ENCODE assay signal across 8 cellular contexts in genomic region chr7:1503816-1504775, GRCh38. TPM values are rescaled to one million over a fixed set of nuclear protein-coding genes. Genes with fewer than 3 reads are reported as not detected.
DNase-seq lines count a peak whose midpoint lies in the region; ATAC-seq and TF ChIP-seq lines count a peak whose summit lies in the region.

TSS of gene INTS1 (minus strand) at chr7:1504389. CDS start at chr7:1503960, 429 bp downstream.

- WGBS in smooth muscle cell (ENCODE audit: low lambda C conversion rate): 2% methylated on average over 89 of the region's 118 CpGs

- H3K27ac ChIP-seq in A673 (ENCODE audit: low read depth, low read length, poor library complexity, severe bottlenecking) (peak within 1 kb of the TSS; percentile 84), VCaP (peak within 1 kb of the TSS; percentile 79), breast epithelium (peak within 1 kb of the TSS; percentile 64 to 74), smooth muscle cell (ENCODE audit: low read depth) (peak within 1 kb of the TSS; percentile 23)

- intact Hi-C loops in A673 (cut with micrococcal nuclease; ENCODE audit: unreplicated experiment): no loop called here
- intact Hi-C loops in breast epithelium (cut with DNase I; ENCODE audit: low total_unique reads): no loop called here

- TSS peak; percentile 57 for BruUV-seq in A673 (replicated peaks; lab: Mats Ljungman, UMichigan)

- H3K27me3 ChIP-seq in A673 (replicated peaks; ENCODE audit: insufficient read depth, low read depth, low read length, poor library complexity) (no peaks in the 10 kb centered on the region), breast epithelium (no peaks in the 10 kb centered on the region), smooth muscle cell (ENCODE audit: low read depth) (no peaks in the 10 kb centered on the region)

- peak within 1 kb of the TSS; percentile 91 for H3K9ac ChIP-seq in smooth muscle cell (ENCODE audit: low read depth)

- H3K79me2 ChIP-seq in smooth muscle cell (ENCODE audit: low read depth): peaks cover 25% of the 10 kb centered on the region

- peak within 1 kb of the TSS; percentile 98 for H3K4me2 ChIP-seq in smooth muscle cell

- H4K20me1 ChIP-seq in smooth muscle cell (ENCODE audit: low read depth): peaks cover 11% of the 10 kb centered on the region

- peak; percentile 96 for DNase-seq in A673 (ENCODE audit: low spot score)
- DNase-seq in NCI-H2171 (lab: John Stamatoyannopoulos, UW): peak; percentile 94
- peak; percentile 87 to 93 for DNase-seq in breast epithelium (ENCODE audit: low spot score in 2 of 2)
- DNase-seq in iPS-NIHi7 (ENCODE audit: extremely low spot score): peak; percentile 97
- peak; percentile 39 for DNase-seq in smooth muscle cell (lab: John Stamatoyannopoulos, UW; ENCODE audit: unreplicated experiment)

- no peaks in the 10 kb centered on the region for H3F3A ChIP-seq in smooth muscle cell (ENCODE audit: low read depth)

- peak within 1 kb of the TSS; percentile 85 for H2AFZ ChIP-seq in smooth muscle cell (ENCODE audit: low read depth)

- CTCF ChIA-PET in A673 (lab: Charles Lee): no interaction called here

- TF ChIP-seq POLR2A in breast epithelium (IDR thresholded peaks at IDR 0.05): no peak

- ATAC-seq in GM18858 (IDR thresholded peaks at IDR 0.05; ENCODE audit: unreplicated experiment) (peak; percentile 68), HG03095 (IDR thresholded peaks at IDR 0.05; ENCODE audit: unreplicated experiment) (peak; percentile 83)

- H3K36me3 ChIP-seq in A673 (ENCODE audit: insufficient read depth, low read length, poor library complexity, severe bottlenecking): peaks cover 19% of the 10 kb centered on the region
- H3K36me3 ChIP-seq in breast epithelium: no peaks in the 10 kb centered on the region
- no peaks in the 10 kb centered on the region for H3K36me3 ChIP-seq in smooth muscle cell (ENCODE audit: low read depth)

- H3K4me3 ChIP-seq in A673 (ENCODE audit: low read depth, low read length, poor library complexity, severe bottlenecking): peak within 1 kb of the TSS; percentile 100
- H3K4me3 ChIP-seq in breast epithelium: peak within 1 kb of the TSS; percentile 99 to 100 (median 100)
- H3K4me3 ChIP-seq in smooth muscle cell: peak within 1 kb of the TSS; percentile 99

- POLR2A ChIA-PET in A673 (lab: Charles Lee; ENCODE audit: low non-redundant PET): no interaction called here

- H3K9me3 ChIP-seq in A673 (ENCODE audit: low read depth, low read length, poor library complexity, severe bottlenecking): no peaks in the 10 kb centered on the region
- H3K9me3 ChIP-seq in breast epithelium: no peaks in the 10 kb centered on the region
- no peaks in the 10 kb centered on the region for H3K9me3 ChIP-seq in smooth muscle cell (replicated peaks; ENCODE audit: low read depth)

- H3K4me1 ChIP-seq in A673 (ENCODE audit: insufficient read depth, low read length, poor library complexity, severe bottlenecking) (peaks cover 5% of the 10 kb centered on the region), breast epithelium (peaks cover 0 to 16% of the 10 kb centered on the region in 2 donors), smooth muscle cell (ENCODE audit: low read depth) (peaks cover 7% of the 10 kb centered on the region)

- TF ChIP-seq CTCF in A673 (conservative IDR thresholded peaks at IDR 0.05; ENCODE audit: low read depth, low read length) (peak; percentile 70), VCaP (conservative IDR thresholded peaks at IDR 0.05) (peak; percentile 95), breast epithelium (IDR thresholded peaks at IDR 0.05) (peak; percentile 49 to 94 (median 58)), smooth muscle cell (IDR thresholded peaks at IDR 0.05; ENCODE audit: borderline replicate concordance, insufficient read depth, poor library complexity, severe bottlenecking) (peak; percentile 73)

RNA-seq across cellular contexts. Expression of gene INTS1, which starts in this region (rescaled TPM):
- total RNA-seq in A673 (2021): 129 and 141 TPM in 2 replicates
- 10 to 100 TPM; 27.5 to 32.1 (median 27.7) TPM for total RNA-seq in breast epithelium
- total RNA-seq in smooth muscle cell: 18.2 and 18.9 TPM in 2 replicates
- 48.0 and 51.2 TPM in 2 replicates for polyA plus RNA-seq in smooth muscle cell

Comparison
In these comparisons a context has a peak if more than half of its experiments do, and no peak if none do; other contexts are left out.
1. Peak in every context shown above with its lines: DNase-seq, ATAC-seq, H3K4me3 ChIP-seq and H3K27ac ChIP-seq.
2. DNase-seq: peak in every context shown above with its lines; median percentile 97 in iPS-NIHi7; 96 in A673; 94 in NCI-H2171; 90 in breast epithelium; 39 in smooth muscle cell.
3. H3K27ac ChIP-seq: peak in every context shown above with its lines; median percentile 84 in A673; 79 in VCaP; 69 in breast epithelium; 23 in smooth muscle cell.